ENCODE assay signal across 8 cellular contexts in genomic region chr19:43594710-43595604, GRCh38. TPM values are rescaled to one million over a fixed set of nuclear protein-coding genes. Genes with fewer than 3 reads are reported as not detected.
A peak's percentile ranks its signal among the peaks of the same experiment; 100 is the strongest.
DNase-seq lines count a peak whose midpoint lies in the region; TF ChIP-seq lines count a peak whose summit lies in the region.

No MANE protein-coding gene starts in this region.

- peaks cover 44% of the 10 kb centered on the region for H3K36me3 Mint-ChIP-seq in MCF 10A (ENCODE audit: insufficient read depth, unreplicated experiment)

- TF ChIP-seq CTCF in MCF 10A (IDR thresholded peaks at IDR 0.05; ENCODE audit: unreplicated experiment): peak; percentile 59

- intact Hi-C loops in MCF 10A (cut with micrococcal nuclease): loop anchor here (2.0 to 5.0 kb wide), 2 partner anchors 148 to 187 kb away; partner anchors contain the start of gene KCNN4

- CTCF ChIA-PET in MCF 10A (lab: Yijun Ruan, JAX): interaction anchor here (0.6 to 2.1 kb wide), 28 partner anchors 12 to 201 kb away, joined by 3 to 13 read pairs (median 4); partner anchors contain the start of genes PINLYP and XRCC1

- H3K4me3 Mint-ChIP-seq in MCF 10A (ENCODE audit: unreplicated experiment): peak overlapping the region; percentile 99

- H3K4me1 Mint-ChIP-seq in MCF 10A (ENCODE audit: insufficient read depth, unreplicated experiment): peaks cover 24% of the 10 kb centered on the region

- peak overlapping the region; percentile 99 for H3K27ac Mint-ChIP-seq in MCF 10A (ENCODE audit: low read depth, unreplicated experiment)

- H3K9me3 Mint-ChIP-seq in MCF 10A (ENCODE audit: unreplicated experiment): no peaks in the 10 kb centered on the region

- POLR2A ChIA-PET in MCF 10A (lab: Yijun Ruan, JAX): interaction anchor here (0.6 to 5.4 kb wide), 23 partner anchors 11 to 164 kb away, joined by 3 to 75 read pairs (median 4); partner anchors contain the start of genes ETHE1, PINLYP, PLAUR and SMG9

- no peaks in the 10 kb centered on the region for H3K27me3 Mint-ChIP-seq in MCF 10A (ENCODE audit: insufficient read depth, unreplicated experiment)

- peak; percentile 26 to 64 (median 53) for DNase-seq in NCI-H1417 (lab: John Stamatoyannopoulos, UW)
- no peak for DNase-seq in NCI-H1417 treated with DMSO at 0.1 percent for 48 hours (lab: John Stamatoyannopoulos, UW)
- DNase-seq in NCI-H128 (lab: John Stamatoyannopoulos, UW; ENCODE audit: unreplicated experiment): peak; percentile 34
- DNase-seq in UCSD-AML1 (lab: John Stamatoyannopoulos, UW; ENCODE audit: unreplicated experiment): peak; percentile 78
- peak; percentile 57 for DNase-seq in MCF 10A (ENCODE audit: unreplicated experiment)
- DNase-seq in iris pigment epithelial cell (ENCODE audit: low read depth): peak; percentile 77
- peak; percentile 50 to 62 for DNase-seq in stimulated activated CD4-positive, alpha-beta T cell treated with anti-CD3 and anti-CD28 coated beads, Interleukin-15, amount 100 ng/mL, for 1 hour (ENCODE audit: low read depth in 1 of 2, low spot score in 1 of 2)
- DNase-seq in superior temporal gyrus (ENCODE audit: extremely low spot score): no peak

- BruUV-seq in MCF 10A (replicated peaks; lab: Mats Ljungman, UMichigan): no TSS peak

RNA-seq across cellular contexts. Expression of gene IRGQ, which starts 1.0 kb away (rescaled TPM):
- total RNA-seq in MCF 10A (2022): 21.0 and 26.5 TPM in 2 replicates

RNA-seq across cellular contexts. Expression of gene ZNF576, which starts 1.4 kb away (rescaled TPM):
- total RNA-seq in MCF 10A (2022): 13.2 and 18.4 TPM in 2 replicates

RNA-seq across cellular contexts. Expression of gene SRRM5, which starts 16.9 kb away (rescaled TPM):
- 0.28 and 0.88 TPM in 2 replicates for total RNA-seq in MCF 10A (2022)

RNA-seq across cellular contexts. Expression of gene PINLYP, which starts 19.4 kb away (rescaled TPM):
- 0.74 TPM in 1 of 2 replicates, not detected in the other for total RNA-seq in MCF 10A (2022)

RNA-seq across cellular contexts. Expression of gene XRCC1, which starts 19.6 kb away (rescaled TPM):
- total RNA-seq in MCF 10A (2022): 18.0 and 20.6 TPM in 2 replicates

Comparison
In these comparisons a context has a peak if more than half of its experiments do, and no peak if none do; other contexts are left out.
1. DNase-seq: peak in NCI-H1417 (3 of 3), NCI-H128 (single experiment), UCSD-AML1 (single experiment), MCF 10A (single experiment), iris pigment epithelial cell (single experiment) and stimulated activated CD4-positive, alpha-beta T cell treated with anti-CD3 and anti-CD28 coated beads, Interleukin-15, amount 100 ng/mL, for 1 hour (2 of 2); none in NCI-H1417 treated with DMSO at 0.1 percent for 48 hours (single experiment) and superior temporal gyrus (single experiment).